25 cellular contexts compared by ENCODE assay signal in genomic region chr1:77552626-77553025, GRCh38.
"Had no signal": no experiment of that assay in that cellular context is flagged by ENCODE, and none has a peak within 500 bp of the region (broad histone marks: within the 10 kb centered on the region; RNA-seq: fewer than 3 reads in every experiment).

No MANE protein-coding gene starts in this region.

- H3K36me3 ChIP-seq: colonic mucosa, esophagus squamous epithelium, gastrocnemius medialis, heart right ventricle, left lung, lower lobe of right lung had no signal

- H3K9me3 ChIP-seq: colonic mucosa, esophagus squamous epithelium, gastrocnemius medialis, heart right ventricle, left lung, lower lobe of right lung, mucosa of descending colon had no signal

- H3K4me1 ChIP-seq: colonic mucosa, esophagus squamous epithelium, lower lobe of right lung had no signal

- ATAC-seq: effector memory CD8-positive, alpha-beta T cell; esophagus mucosa; gastrocnemius medialis; heart right ventricle; left cardiac atrium; left lung; left ventricle myocardium superior; lower lobe of right lung; mucosa of descending colon had no signal

- H3K4me3 ChIP-seq: colonic mucosa, esophagus squamous epithelium, gastrocnemius medialis, heart right ventricle, left lung, lower lobe of right lung, mucosa of descending colon had no signal

- H3K27ac ChIP-seq: colonic mucosa, epithelial cell of prostate, esophagus squamous epithelium, gastrocnemius medialis, heart right ventricle, left lung, lower lobe of right lung had no signal

- DNase-seq: colonic mucosa; cortex of kidney; effector CD8-positive, alpha-beta T cell; effector memory CD8-positive, alpha-beta T cell; endodermal cell; erythroblast; esophagus squamous epithelium; foreskin fibroblast; foreskin melanocyte; gastrocnemius medialis; glutamatergic neuron; head of caudate nucleus; heart right ventricle; hippocampal formation; left cardiac atrium; left lung; left ventricle myocardium superior; lower lobe of right lung; mesenchymal stem cell; mucosa of descending colon had no signal

- FAIRE-seq: endometrium, islet of Langerhans, keratinocyte had no signal

- H3K27me3 ChIP-seq: colonic mucosa, esophagus squamous epithelium, gastrocnemius medialis, heart right ventricle, left lung had no signal
